Comparison of ENCODE assay signal across 8 cellular contexts in genomic region chr2:127810637-127811396, GRCh38. TPM values are rescaled to one million over a fixed set of nuclear protein-coding genes. Genes with fewer than 3 reads are reported as not detected.
A peak's percentile ranks its signal among the peaks of the same experiment; 100 is the strongest.
DNase-seq lines count a peak whose midpoint lies in the region; ATAC-seq and TF ChIP-seq lines count a peak whose summit lies in the region.

Gene WDR33 (minus strand): TSS chr2:127811171. CDS start chr2:127770981, 40,190 bp downstream.

- TF ChIP-seq CTCF in IMR-90 (conservative IDR thresholded peaks at IDR 0.05; ENCODE audit: low read depth, low read length), result peak; percentile 28
- peak; percentile 36 for TF ChIP-seq CTCF in epithelial cell of proximal tubule (conservative IDR thresholded peaks at IDR 0.05; ENCODE audit: low read depth, low read length)

- H3K14ac ChIP-seq in IMR-90 (replicated peaks; ENCODE audit: low read depth, low read length), result peak within 1 kb of the TSS; percentile 87

- H3K9ac ChIP-seq in IMR-90 (ENCODE audit: low read depth, low read length) (peak within 1 kb of the TSS; percentile 98), mucosa of rectum (ENCODE audit: low read depth in 1 of 2, low read length in 2 of 2) (peak within 1 kb of the TSS; percentile 92 to 94)

- ATAC-seq in GM21528 (IDR thresholded peaks at IDR 0.05; ENCODE audit: low FRiP score, unreplicated experiment) (peak; percentile 97), IMR-90 (ENCODE audit: low read depth) (peak; percentile 97)

- no peak; the same call in 1 of the 2 replicates for TF ChIP-seq RAD21 in IMR-90 (IDR thresholded peaks at IDR 0.05; ENCODE audit: low read length)

- in situ Hi-C loops in IMR-90 (cut with MboI; ENCODE audit: low sequenced_read_pairs), result no loop called here

- peak within 1 kb of the TSS; percentile 96 for H4K5ac ChIP-seq in IMR-90 (ENCODE audit: low read depth, low read length)

- POLR2A ChIA-PET in IMR-90 (lab: Charles Lee; ENCODE audit: unreplicated experiment), result no interaction called here

- peak within 1 kb of the TSS; percentile 94 to 98 for H4K8ac ChIP-seq in IMR-90 (ENCODE audit: low read depth in 2 of 2, low read length in 2 of 2)

- peak within 1 kb of the TSS; percentile 64 for H2BK5ac ChIP-seq in IMR-90 (ENCODE audit: low read depth, low read length, poor library complexity, severe bottlenecking)

- peak within 1 kb of the TSS; percentile 53 for H3K18ac ChIP-seq in IMR-90 (ENCODE audit: low read depth, low read length)

- H4K91ac ChIP-seq in IMR-90 (ENCODE audit: insufficient read depth, low read depth, low read length), result peak within 1 kb of the TSS; percentile 80

- peak within 1 kb of the TSS; percentile 86 for H3K4me2 ChIP-seq in IMR-90 (ENCODE audit: low read depth, low read length)

- peak; percentile 84 for DNase-seq in DMS153 (lab: John Stamatoyannopoulos, UW)
- peak; percentile 84 for DNase-seq in IMR-90
- peak; percentile 97 for DNase-seq in OCI-M1 (lab: John Stamatoyannopoulos, UW)
- peak; percentile 92 for DNase-seq in activated T-cell treated with anti-CD3 and anti-CD28 coated beads for 24 hours (ENCODE audit: low read depth)
- peak; percentile 47 for DNase-seq in epithelial cell of proximal tubule (ENCODE audit: low read depth)
- DNase-seq in stimulated activated CD8-positive, alpha-beta memory T cell treated with anti-CD3 and anti-CD28 coated beads, Interleukin-7, amount 100 ng/mL, for 1 hour (ENCODE audit: low read depth in 2 of 2), result peak; percentile 84 to 86

- TF ChIP-seq POLR2A in IMR-90 (IDR thresholded peaks at IDR 0.05; ENCODE audit: low read depth, low read length), result peak; percentile 55; the same call in 1 of the 2 replicates

- no peaks in the 10 kb centered on the region for H3K27me3 ChIP-seq in IMR-90 (ENCODE audit: control insufficient read depth, insufficient read depth, low read length)
- H3K27me3 ChIP-seq in mucosa of rectum (ENCODE audit: control insufficient read depth in 2 of 2, insufficient read depth in 2 of 2, low read length in 2 of 2), result no peaks in the 10 kb centered on the region

- H4K20me1 ChIP-seq in IMR-90 (ENCODE audit: insufficient read depth, low read length), result peaks cover 34% of the 10 kb centered on the region

- H3K9me3 ChIP-seq in IMR-90 (ENCODE audit: control insufficient read depth, insufficient read depth, low read length), result no peaks in the 10 kb centered on the region
- no peaks in the 10 kb centered on the region for H3K9me3 ChIP-seq in mucosa of rectum (ENCODE audit: control insufficient read depth in 2 of 2, low read length in 2 of 2)

- peak within 1 kb of the TSS; percentile 55 for H2BK120ac ChIP-seq in IMR-90 (ENCODE audit: low read depth, low read length)

- peak within 1 kb of the TSS; percentile 98 for H2AFZ ChIP-seq in IMR-90 (replicated peaks; ENCODE audit: low read length, poor library complexity)

- H3K27ac ChIP-seq in IMR-90 (ENCODE audit: insufficient read depth, low read length) (peak within 1 kb of the TSS; percentile 88), mucosa of rectum (ENCODE audit: low read depth in 2 of 2, low read length in 2 of 2) (peak within 1 kb of the TSS; percentile 92 to 95)

- H3K56ac ChIP-seq in IMR-90 (ENCODE audit: extremely low read depth, insufficient read depth, low read length), result peak within 1 kb of the TSS; percentile 84

- peak within 1 kb of the TSS; percentile 93 for H3K4me3 ChIP-seq in IMR-90 (ENCODE audit: insufficient read depth, low read depth, low read length)
- peak within 1 kb of the TSS; percentile 72 for H3K4me3 ChIP-seq in epithelial cell of proximal tubule (ENCODE audit: low read depth, low read length)
- peak within 1 kb of the TSS; percentile 84 to 91 for H3K4me3 ChIP-seq in mucosa of rectum (ENCODE audit: low read length in 2 of 2)

- CTCF ChIA-PET in IMR-90 (lab: Yijun Ruan, JAX), result no interaction called here

- H3K9me1 ChIP-seq in IMR-90 (ENCODE audit: insufficient read depth, low read length), result peaks cover 6% of the 10 kb centered on the region

- H3K4me1 ChIP-seq in IMR-90 (ENCODE audit: control insufficient read depth, insufficient read depth, low read length), result no peaks in the 10 kb centered on the region
- peaks cover 6 to 16% of the 10 kb centered on the region in 2 donors for H3K4me1 ChIP-seq in mucosa of rectum (ENCODE audit: control insufficient read depth in 2 of 2, insufficient read depth in 2 of 2, low read length in 2 of 2)

- H2AK5ac ChIP-seq in IMR-90 (ENCODE audit: low read depth, low read length), result peak within 1 kb of the TSS; percentile 85

- H3K4ac ChIP-seq in IMR-90 (ENCODE audit: low read depth, low read length), result peak within 1 kb of the TSS; percentile 95

- peak within 1 kb of the TSS; percentile 97 for H2AK9ac ChIP-seq in IMR-90 (replicated peaks; ENCODE audit: low read depth, low read length, poor library complexity)

- 0 out of 3 replicates have a peak within 1 kb of the TSS, but pooled peaks have one; percentile 42 for H2BK15ac ChIP-seq in IMR-90 (ENCODE audit: low read depth, low read length)

- BruUV-seq in IMR-90 (replicated peaks; lab: Mats Ljungman, UMichigan), result no TSS peak

- peak within 1 kb of the TSS; percentile 4; the same call in 1 of the 2 replicates for H2BK20ac ChIP-seq in IMR-90 (ENCODE audit: low read depth, low read length)

- H3K79me1 ChIP-seq in IMR-90 (ENCODE audit: low read depth in 1 of 2, low read length in 2 of 2), result peaks cover 5 to 31% of the 10 kb centered on the region in 2 experiments; a peak in 3 of 4 replicates

- H3K36me3 ChIP-seq in IMR-90 (ENCODE audit: control insufficient read depth, insufficient read depth, low read length), result no peaks in the 10 kb centered on the region
- H3K36me3 ChIP-seq in mucosa of rectum (ENCODE audit: control insufficient read depth in 2 of 2, insufficient read depth in 2 of 2, low read length in 2 of 2), result no peaks in the 10 kb centered on the region

- intact Hi-C loops in IMR-90 (cut with micrococcal nuclease), result loop anchor here (2.0 kb wide), 1 partner anchor 106 kb away; no protein-coding TSS in a partner anchor

- dilution Hi-C loops in IMR-90 (cut with HindIII; ENCODE audit: low sequenced_read_pairs, unreplicated experiment), result no loop called here

- H3K23ac ChIP-seq in IMR-90 (ENCODE audit: low read depth, low read length), result peak within 1 kb of the TSS; percentile 89

- 0% methylated on average over 45 of the region's 61 CpGs; no CpG with 5 or more reads in 1 of the 2 experiments for WGBS in IMR-90 (ENCODE audit: extremely low coverage in 2 of 2, insufficient read length in 1 of 2), 2 experiments

TF ChIP-seq in IMR-90, 13 proteins besides CTCF, POLR2A, EP300 and RAD21:
- TF ChIP-seq SMC3 (IDR thresholded peaks at IDR 0.05; ENCODE audit: low read depth, low read length) (0 out of 2 replicates have a peak, but pooled peaks have one; percentile 20), BHLHE40 (IDR thresholded peaks at IDR 0.05; ENCODE audit: low read depth, low read length) (peak; percentile 65), CEBPB (IDR thresholded peaks at IDR 0.05; ENCODE audit: low read depth, low read length) (no peak), MXI1 (IDR thresholded peaks at IDR 0.05; ENCODE audit: borderline replicate concordance, low read depth, low read length) (0 out of 2 replicates have a peak, but pooled peaks have one; percentile 62), RCOR1 (IDR thresholded peaks at IDR 0.05; ENCODE audit: insufficient replicate concordance, low read length) (no peak), MAZ (IDR thresholded peaks at IDR 0.05; ENCODE audit: borderline replicate concordance, low read depth, low read length) (peak; percentile 17; the same call in 1 of the 2 replicates), CHD1 (IDR thresholded peaks at IDR 0.05; ENCODE audit: low read depth, low read length) (no peak), MAFK (IDR thresholded peaks at IDR 0.05; ENCODE audit: low read depth, low read length) (no peak), ELK1 (IDR thresholded peaks at IDR 0.05; ENCODE audit: borderline replicate concordance, low read depth, low read length) (no peak), NFE2L2 (IDR thresholded peaks at IDR 0.05; ENCODE audit: low read depth, low read length) (no peak), FOS (IDR thresholded peaks at IDR 0.05; ENCODE audit: low read depth, low read length) (no peak), RFX5 (IDR thresholded peaks at IDR 0.05; ENCODE audit: low read depth, low read length) (no peak)
- TF ChIP-seq, protein P1, sequence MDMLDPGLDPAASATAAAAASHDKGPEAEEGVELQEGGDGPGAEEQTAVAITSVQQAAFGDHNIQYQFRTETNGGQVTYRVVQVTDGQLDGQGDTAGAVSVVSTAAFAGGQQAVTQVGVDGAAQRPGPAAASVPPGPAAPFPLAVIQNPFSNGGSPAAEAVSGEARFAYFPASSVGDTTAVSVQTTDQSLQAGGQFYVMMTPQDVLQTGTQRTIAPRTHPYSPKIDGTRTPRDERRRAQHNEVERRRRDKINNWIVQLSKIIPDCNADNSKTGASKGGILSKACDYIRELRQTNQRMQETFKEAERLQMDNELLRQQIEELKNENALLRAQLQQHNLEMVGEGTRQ (IDR thresholded peaks at IDR 0.05; ENCODE audit: low read depth, low read length), result peak; percentile 44; the same call in 1 of the 2 replicates
TF ChIP-seq in IMR-90: peak in this region for 5.

RNA-seq across cellular contexts. Expression of gene WDR33, which starts in this region (rescaled TPM):
- 41.2 and 47.8 TPM in 2 replicates for total RNA-seq in IMR-90 (2012; rRNA removed)
- 14.9 and 19.6 TPM in 2 replicates for polyA plus RNA-seq in IMR-90 (2012; rRNA removed)
- polyA plus RNA-seq in IMR-90 (2012; cell fraction: cytosol; rRNA removed), result 2.9 and 4.0 TPM in 2 replicates
- polyA plus RNA-seq in IMR-90 (2012; cell fraction: nucleus; rRNA removed; ENCODE audit: low replicate concordance), result 8.6 and 18.7 TPM in 2 replicates
- 12.3 and 21.2 TPM in 2 replicates for total RNA-seq in epithelial cell of proximal tubule

Comparison
In these comparisons a context has a peak if more than half of its experiments do, and no peak if none do; other contexts are left out.
1. Peak in every context shown above with its lines: DNase-seq, ATAC-seq, H3K4me3 ChIP-seq and H3K27ac ChIP-seq.
2. DNase-seq: peak in every context shown above with its lines; median percentile 97 in OCI-M1; 92 in activated T-cell treated with anti-CD3 and anti-CD28 coated beads for 24 hours; 85 in stimulated activated CD8-positive, alpha-beta memory T cell treated with anti-CD3 and anti-CD28 coated beads, Interleukin-7, amount 100 ng/mL, for 1 hour; 84 in DMS153; 84 in IMR-90; 47 in epithelial cell of proximal tubule.